1 cellular context compared by ENCODE assay signal in genomic region chr7:106538638-106539037, GRCh38.
TF ChIP-seq lines count a peak whose summit lies in the region.

No MANE protein-coding gene starts in this region.

TF ChIP-seq in SK-N-SH treated with all-trans-retinoic acid at 6 μM for 48 hours, 23 proteins besides CTCF, POLR2A, EP300 and RAD21 (continued from another document):
- TF ChIP-seq PATZ1 (CRISPR knock-in tag; IDR thresholded peaks at IDR 0.05; ENCODE audit: borderline replicate concordance): no peak
